In genomic region chr3:37987751-37988179, GRCh38 we compare ENCODE assay signal across 1 cellular context.
TF ChIP-seq lines count a peak whose summit lies in the region.

No MANE protein-coding gene starts in this region.

TF ChIP-seq in K562, 482 proteins besides CTCF, POLR2A, EP300 and RAD21 (continued from another document):
- 0 out of 4 replicates have a peak, but pooled peaks of 1 of the 2 experiments have one; percentile 31 for TF ChIP-seq ZNF318 (IDR thresholded peaks at IDR 0.05; ENCODE audit: borderline replicate concordance in 1 of 2, low read depth in 1 of 2)
- 0 out of 2 replicates have a peak, but pooled peaks have one; percentile 66 for TF ChIP-seq SMAD4 (CRISPR knock-in tag; conservative IDR thresholded peaks at IDR 0.05)
- peak in 2 of 3 experiments; percentile 30 to 59 for TF ChIP-seq YY1 (IDR thresholded peaks at IDR 0.05; ENCODE audit: borderline replicate concordance in 1 of 3, control insufficient read depth in 1 of 3, extremely low read depth in 1 of 3, insufficient read depth in 3 of 3, insufficient read length in 1 of 3, insufficient replicate concordance in 2 of 3, low read depth in 1 of 3, low read length in 2 of 3)
- peak; percentile 56; the same call in 1 of the 2 replicates for TF ChIP-seq ZBTB2 (IDR thresholded peaks at IDR 0.05)
- TF ChIP-seq HDAC2 (IDR thresholded peaks at IDR 0.05) = peak; percentile 46
- 0 out of 2 replicates have a peak, but pooled peaks have one; percentile 26 for TF ChIP-seq MEF2D (tag; conservative IDR thresholded peaks at IDR 0.05; ENCODE audit: low read depth)
- TF ChIP-seq DNMT1 (IDR thresholded peaks at IDR 0.05) = 0 out of 2 replicates have a peak, but pooled peaks have one; percentile 23
- peak; percentile 40; the same call in 1 of the 2 replicates for TF ChIP-seq MAX (CRISPR knock-in tag; IDR thresholded peaks at IDR 0.05)
- no peak for TF ChIP-seq TAF1 (IDR thresholded peaks at IDR 0.05; ENCODE audit: control insufficient read depth, extremely low read depth, insufficient read depth, low read length, severe bottlenecking)
- 0 out of 2 replicates have a peak, but pooled peaks have one; percentile 6 for TF ChIP-seq PTRF (tag; IDR thresholded peaks at IDR 0.05)
- peak; percentile 55; the same call in 1 of the 2 replicates for TF ChIP-seq ZFP91 (CRISPR knock-in tag; IDR thresholded peaks at IDR 0.05)
- no peak for TF ChIP-seq JUNB (CRISPR knock-in tag; conservative IDR thresholded peaks at IDR 0.05)
- TF ChIP-seq BCL6 (CRISPR knock-in tag; IDR thresholded peaks at IDR 0.05) = no peak
- TF ChIP-seq DLX4 (CRISPR knock-in tag; IDR thresholded peaks at IDR 0.05) = no peak
- no peak for TF ChIP-seq COPS2 (conservative IDR thresholded peaks at IDR 0.05)
- TF ChIP-seq CREB3L1 (IDR thresholded peaks at IDR 0.05; ENCODE audit: borderline replicate concordance, low read depth) = peak; percentile 23; the same call in 1 of the 2 replicates
